12 cellular contexts compared by ENCODE assay signal in the genomic region with DNA sequence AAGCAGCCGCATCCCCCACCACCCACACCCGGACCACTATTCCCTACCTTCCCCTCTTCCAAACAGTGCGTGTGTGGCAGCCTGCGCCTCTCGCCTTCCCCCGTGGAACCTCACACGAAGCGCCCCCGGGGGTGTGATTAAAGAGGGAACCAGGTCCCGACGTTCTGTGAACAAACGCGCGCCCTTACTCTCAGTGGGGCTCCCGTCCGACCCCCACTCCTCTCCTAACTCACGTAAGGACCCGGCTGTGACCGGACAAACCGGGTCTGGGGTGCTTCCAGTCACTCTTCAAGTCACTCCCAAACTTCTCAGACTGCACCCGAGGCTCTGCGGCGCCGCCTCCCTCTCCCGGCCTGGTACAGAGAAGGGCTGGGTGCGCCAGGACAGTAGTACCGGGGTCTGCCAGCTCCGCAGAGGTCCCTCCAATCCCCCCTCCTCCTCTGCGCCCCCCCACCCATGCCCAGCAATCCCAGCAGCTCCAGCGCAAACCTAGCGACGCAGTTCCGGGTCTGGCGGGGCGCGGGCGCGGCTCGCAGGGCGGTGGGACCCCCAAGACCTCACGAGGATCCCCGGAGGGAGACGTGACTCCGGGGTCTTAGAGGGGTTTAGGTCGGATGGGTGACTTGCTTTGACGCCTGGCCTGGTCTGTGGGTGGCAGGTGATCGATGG. TPM values are rescaled to one million over a fixed set of nuclear protein-coding genes. Genes with fewer than 3 reads are reported as not detected.
A peak's percentile ranks its signal among the peaks of the same experiment; 100 is the strongest.
DNase-seq lines count a peak whose midpoint lies in the region; ATAC-seq and TF ChIP-seq lines count a peak whose summit lies in the region.
"Had no signal": no experiment of that assay in that cellular context is flagged by ENCODE, and none has a peak within 500 bp of the region (broad histone marks: within the 10 kb centered on the region; RNA-seq: fewer than 3 reads in every experiment).

No MANE protein-coding gene starts in this region.

- no peak overlapping the region for H3K27ac Mint-ChIP-seq in naive thymus-derived CD4-positive, alpha-beta T cell
- H3K27ac Mint-ChIP-seq: activated CD4-positive, alpha-beta memory T cell treated with anti-CD3 and anti-CD28 coated beads for 36 hours had no signal

- CTCF ChIA-PET in naive thymus-derived CD4-positive, alpha-beta T cell (lab: Charles Lee): interaction anchor here (1.1 kb wide), 1 partner anchor 11 kb away, joined by 3 read pairs; no protein-coding TSS in a partner anchor
- CTCF ChIA-PET in SK-N-SH (lab: Yijun Ruan, JAX): interaction anchor here (1.1 to 6.0 kb wide), 2 partner anchors 11 to 328 kb away, joined by 4 to 52 read pairs; no protein-coding TSS in a partner anchor

- no peak overlapping the region for H2AFZ ChIP-seq in SK-N-SH (ENCODE audit: low read depth)

- H3K9ac ChIP-seq in adipocyte (ENCODE audit: low read length): no peak overlapping the region
- H3K9ac ChIP-seq in SK-N-SH: no peak overlapping the region
- H3K9ac ChIP-seq: KMS-11 had no signal

- H3K9me3 ChIP-seq in adipocyte (ENCODE audit: control insufficient read depth, low read length) (no peaks in the 10 kb centered on the region), cardiac muscle cell (ENCODE audit: low read depth) (no peaks in the 10 kb centered on the region), upper lobe of left lung (no peaks in the 10 kb centered on the region), SK-N-SH (no peaks in the 10 kb centered on the region)
- H3K9me3 ChIP-seq in naive thymus-derived CD4-positive, alpha-beta T cell (ENCODE audit: control insufficient read depth in 2 of 3, low read length in 3 of 3): no peaks in the 10 kb centered on the region
- H3K9me3 ChIP-seq: SJSA1 had no signal

- H3K36me3 ChIP-seq in adipocyte (ENCODE audit: control insufficient read depth, insufficient read depth, low read length, severe bottlenecking) (no peaks in the 10 kb centered on the region), cardiac muscle cell (no peaks in the 10 kb centered on the region), upper lobe of left lung (no peaks in the 10 kb centered on the region), SK-N-SH (replicated peaks in 1 of 2; ENCODE audit: control insufficient read depth in 1 of 2, insufficient read depth in 2 of 2, low read length in 1 of 2) (no peaks in the 10 kb centered on the region)
- no peaks in the 10 kb centered on the region for H3K36me3 ChIP-seq in naive thymus-derived CD4-positive, alpha-beta T cell (ENCODE audit: control insufficient read depth in 2 of 3, insufficient read depth in 3 of 3, low read length in 3 of 3)
- H3K36me3 ChIP-seq: SJSA1 had no signal

- intact Hi-C loops in naive thymus-derived CD4-positive, alpha-beta T cell (cut with micrococcal nuclease): loop anchor here (10.0 kb wide), 2 partner anchors 76 to 486 kb away; no protein-coding TSS in a partner anchor

- no peaks in the 10 kb centered on the region for H3K9me2 ChIP-seq in SK-N-SH

- H3K4me1 Mint-ChIP-seq in naive thymus-derived CD4-positive, alpha-beta T cell: peaks cover 0 to 13% (median 6%) of the 10 kb centered on the region in 7 donors

- peak overlapping the region in 7 of 10 donors; percentile 14 to 69 (median 34) for H3K4me3 Mint-ChIP-seq in naive thymus-derived CD4-positive, alpha-beta T cell
- H3K4me3 Mint-ChIP-seq: activated CD4-positive, alpha-beta memory T cell treated with anti-CD3 and anti-CD28 coated beads for 36 hours had no signal

- no peaks in the 10 kb centered on the region for H3K79me2 ChIP-seq in SK-N-SH (ENCODE audit: insufficient read depth)

- no peak for TF ChIP-seq RAD21 in SK-N-SH (IDR thresholded peaks at IDR 0.05; ENCODE audit: low read length)

- ATAC-seq in naive thymus-derived CD4-positive, alpha-beta T cell: no peak
- ATAC-seq in upper lobe of left lung (ENCODE audit: low FRiP score in 2 of 2): peak; percentile 36 to 61

- H3K27me3 Mint-ChIP-seq in naive thymus-derived CD4-positive, alpha-beta T cell: peaks cover 61 to 81% (median 65%) of the 10 kb centered on the region in 5 donors

- DNase-seq in adipocyte (ENCODE audit: low read depth) (no peak), cardiac muscle cell (ENCODE audit: low read depth in 1 of 2, low spot score in 1 of 2) (no peak), upper lobe of left lung (peak in 1 of 2 donors; percentile 83), SK-N-SH (no peak), NCI-H345 (lab: John Stamatoyannopoulos, UW) (no peak), SHP77 (lab: John Stamatoyannopoulos, UW) (no peak)
- DNase-seq in naive thymus-derived CD4-positive, alpha-beta T cell: no peak
- DNase-seq: DMS79 treated with DMSO at 0.1 percent for 48 hours had no signal

- no peak overlapping the region for H3K27ac ChIP-seq in cardiac muscle cell
- no peak overlapping the region for H3K27ac ChIP-seq in naive thymus-derived CD4-positive, alpha-beta T cell (ENCODE audit: low read depth, low read length)
- peak overlapping the region; percentile 65 to 91 (median 82) for H3K27ac ChIP-seq in upper lobe of left lung
- no peak overlapping the region for H3K27ac ChIP-seq in SK-N-SH (ENCODE audit: low read depth in 2 of 2, low read length in 1 of 2)
- H3K27ac ChIP-seq: KMS-11, SJSA1 had no signal

- POLR2A ChIA-PET in naive thymus-derived CD4-positive, alpha-beta T cell (lab: Charles Lee): no interaction called here
- POLR2A ChIA-PET in SK-N-SH (lab: Yijun Ruan, JAX): interaction anchor here (0.6 kb wide), 1 partner anchor 17 kb away, joined by 3 read pairs; no protein-coding TSS in a partner anchor

- H4K20me1 ChIP-seq in SK-N-SH (ENCODE audit: insufficient read depth): no peaks in the 10 kb centered on the region

- no peaks in the 10 kb centered on the region for H3F3A ChIP-seq in SK-N-SH (replicated peaks; ENCODE audit: insufficient read depth)

- no peaks in the 10 kb centered on the region for H3K4me1 ChIP-seq in adipocyte (ENCODE audit: control insufficient read depth, insufficient read depth, low read length)
- no peaks in the 10 kb centered on the region for H3K4me1 ChIP-seq in cardiac muscle cell (ENCODE audit: low read depth)
- no peaks in the 10 kb centered on the region for H3K4me1 ChIP-seq in naive thymus-derived CD4-positive, alpha-beta T cell (ENCODE audit: control insufficient read depth in 2 of 2, insufficient read depth in 2 of 2, low read length in 2 of 2)
- H3K4me1 ChIP-seq in upper lobe of left lung: peaks cover 4 to 41% (median 15%) of the 10 kb centered on the region in 4 donors
- H3K4me1 ChIP-seq in SK-N-SH (ENCODE audit: control insufficient read depth in 1 of 2, insufficient read depth in 2 of 2, low read depth in 1 of 2, low read length in 1 of 2): peaks cover 0 to 15% of the 10 kb centered on the region in 2 experiments; a peak in 1 of 4 replicates
- H3K4me1 ChIP-seq: SJSA1 had no signal

- TF ChIP-seq EP300 in upper lobe of left lung (IDR thresholded peaks at IDR 0.05) (no peak), SK-N-SH (IDR thresholded peaks at IDR 0.05; ENCODE audit: borderline replicate concordance in 1 of 2, low read depth in 1 of 2, low read length in 1 of 2) (no peak)

- TF ChIP-seq POLR2A in upper lobe of left lung (IDR thresholded peaks at IDR 0.05): no peak

- H3K4me3 ChIP-seq in adipocyte (ENCODE audit: low read length) (peak overlapping the region; percentile 17), cardiac muscle cell (peak overlapping the region; percentile 25), upper lobe of left lung (peak overlapping the region in 3 of 4 donors; percentile 53 to 58 (median 55)), SK-N-SH (ENCODE audit: low read depth in 2 of 2, low read length in 1 of 2) (no peak overlapping the region)
- H3K4me3 ChIP-seq in naive thymus-derived CD4-positive, alpha-beta T cell (ENCODE audit: low read length): no peak overlapping the region
- H3K4me3 ChIP-seq: SJSA1 had no signal

- H3K27me3 ChIP-seq in adipocyte (replicated peaks; ENCODE audit: control insufficient read depth, insufficient read depth, low read length) (peaks cover 55% of the 10 kb centered on the region), cardiac muscle cell (peaks cover 100% of the 10 kb centered on the region), upper lobe of left lung (peaks cover 0 to 17% (median 4%) of the 10 kb centered on the region in 4 donors), SK-N-SH (ENCODE audit: insufficient read depth) (peaks cover 10% of the 10 kb centered on the region; the same call in 1 of the 2 replicates)
- peaks cover 0 to 8% of the 10 kb centered on the region in 2 donors for H3K27me3 ChIP-seq in naive thymus-derived CD4-positive, alpha-beta T cell (ENCODE audit: control insufficient read depth in 2 of 2, insufficient read depth in 2 of 2, low read length in 2 of 2)

- TF ChIP-seq CTCF in cardiac muscle cell (IDR thresholded peaks at IDR 0.05; ENCODE audit: low read depth, low read length): no peak
- TF ChIP-seq CTCF in upper lobe of left lung (IDR thresholded peaks at IDR 0.05): no peak
- no peak for TF ChIP-seq CTCF in SK-N-SH (IDR thresholded peaks at IDR 0.05)

- no peaks in the 10 kb centered on the region for H3K36me3 Mint-ChIP-seq in naive thymus-derived CD4-positive, alpha-beta T cell
- H3K36me3 Mint-ChIP-seq: activated CD4-positive, alpha-beta memory T cell treated with anti-CD3 and anti-CD28 coated beads for 36 hours had no signal

- WGBS in upper lobe of left lung, 2 donors: 9 to 17% methylated on average over 20 to 29 of the region's 47 CpGs
- WGBS in SK-N-SH (ENCODE audit: low lambda C conversion rate): 65% methylated on average over 35 of the region's 47 CpGs

- no peak overlapping the region for H3K4me2 ChIP-seq in SK-N-SH
- H3K4me2 ChIP-seq: KMS-11 had no signal

- H3K9me3 Mint-ChIP-seq in naive thymus-derived CD4-positive, alpha-beta T cell: peaks cover 0 to 2% (median 0%) of the 10 kb centered on the region in 11 donors
- H3K9me3 Mint-ChIP-seq: activated CD4-positive, alpha-beta memory T cell treated with anti-CD3 and anti-CD28 coated beads for 36 hours had no signal

RNA-seq across cellular contexts. Expression of gene DUOXA1, which starts 0.6 kb away (rescaled TPM):
- total RNA-seq in cardiac muscle cell (0.04 and 0.09 TPM in 2 replicates), upper lobe of left lung (100 to 1,000 TPM in 5 of 6 donors, 10 to 100 TPM in 1; 84.2 to 530 (median 181) TPM)
- polyA plus RNA-seq in cardiac muscle cell (0.66 TPM in 1 of 2 replicates, not detected in the other), SK-N-SH (2012; rRNA removed) (0.02 TPM in 1 of 2 replicates, not detected in the other)
- under 1 TPM in 2 of 5 experiments, not detected in 3; 0.49 to 0.51 TPM for total RNA-seq in naive thymus-derived CD4-positive, alpha-beta T cell
- under 1 TPM in 1 of 2 donors, not detected in 1; 0.22 TPM for polyA plus RNA-seq in naive thymus-derived CD4-positive, alpha-beta T cell
- 0.01 and 0.09 TPM in 2 replicates for polyA plus RNA-seq in SK-N-SH (2012; cell fraction: cytosol; rRNA removed)
- polyA plus RNA-seq in SK-N-SH (2012; cell fraction: nucleus; rRNA removed): 0.44 and 1.2 TPM in 2 replicates
- total RNA-seq: SJSA1 had no signal

RNA-seq across cellular contexts. Expression of gene DUOX1, which starts 0.7 kb away (rescaled TPM):
- 0.04 and 0.45 TPM in 2 replicates for total RNA-seq in cardiac muscle cell
- 6.2 and 7.0 TPM in 2 replicates for polyA plus RNA-seq in cardiac muscle cell
- under 1 TPM in 2 of 5 experiments, not detected in 3; 0.05 to 0.34 TPM for total RNA-seq in naive thymus-derived CD4-positive, alpha-beta T cell
- 1 to 10 TPM; 1.2 to 2.0 TPM for polyA plus RNA-seq in naive thymus-derived CD4-positive, alpha-beta T cell
- 1,000 to 10,000 TPM in 1 of 6 donors, 100 to 1,000 TPM in 5; 215 to 1,314 (median 495) TPM for total RNA-seq in upper lobe of left lung
- not detected in 2 replicates for polyA plus RNA-seq in SK-N-SH (2012; rRNA removed)
- polyA plus RNA-seq in SK-N-SH (2012; cell fraction: cytosol; rRNA removed): under 0.01 and 0.01 TPM in 2 replicates
- polyA plus RNA-seq in SK-N-SH (2012; cell fraction: nucleus; rRNA removed): 0.01 and 0.04 TPM in 2 replicates
- total RNA-seq: SJSA1 had no signal

RNA-seq across cellular contexts. Expression of gene DUOXA2, which starts 15.0 kb away (rescaled TPM):
- total RNA-seq in cardiac muscle cell: not detected in 2 replicates
- polyA plus RNA-seq in cardiac muscle cell: not detected in 2 replicates
- total RNA-seq in naive thymus-derived CD4-positive, alpha-beta T cell: not detected
- polyA plus RNA-seq in naive thymus-derived CD4-positive, alpha-beta T cell: not detected
- under 1 TPM in 1 of 6 donors, not detected in 5; 0.13 TPM for total RNA-seq in upper lobe of left lung
- polyA plus RNA-seq in SK-N-SH (2012; rRNA removed): not detected in 2 replicates
- polyA plus RNA-seq in SK-N-SH (2012; cell fraction: cytosol; rRNA removed): not detected in 2 replicates
- polyA plus RNA-seq in SK-N-SH (2012; cell fraction: nucleus; rRNA removed): not detected in 2 replicates
- total RNA-seq: activated CD4-positive, alpha-beta memory T cell treated with anti-CD3 and anti-CD28 coated beads for 36 hours; mononuclear cell; SJSA1 had no signal

RNA-seq across cellular contexts. Expression of gene DUOX2, which starts 15.1 kb away (rescaled TPM):
- 0.14 and 0.54 TPM in 2 replicates for total RNA-seq in cardiac muscle cell
- polyA plus RNA-seq in cardiac muscle cell: 0.18 TPM in 1 of 2 replicates, not detected in the other
- total RNA-seq in naive thymus-derived CD4-positive, alpha-beta T cell: under 1 TPM in 1 of 5 experiments, not detected in 4; 0.49 TPM
- polyA plus RNA-seq in naive thymus-derived CD4-positive, alpha-beta T cell: not detected
- 10 to 100 TPM in 1 of 6 donors, 1 to 10 TPM in 5; 2.7 to 27.2 (median 6.7) TPM for total RNA-seq in upper lobe of left lung
- 0.02 TPM in 1 of 2 replicates, not detected in the other for polyA plus RNA-seq in SK-N-SH (2012; rRNA removed)
- under 0.01 and 0.01 TPM in 2 replicates for polyA plus RNA-seq in SK-N-SH (2012; cell fraction: cytosol; rRNA removed)
- 0.02 TPM in 2 replicates for polyA plus RNA-seq in SK-N-SH (2012; cell fraction: nucleus; rRNA removed)
- total RNA-seq: SJSA1 had no signal

RNA-seq across cellular contexts. Expression of gene SHF, which starts 58.7 kb away (rescaled TPM):
- total RNA-seq in cardiac muscle cell (20.0 and 20.8 TPM in 2 replicates), upper lobe of left lung (1 to 10 TPM; 1.4 to 8.0 (median 5.1) TPM)
- polyA plus RNA-seq in cardiac muscle cell (24.9 and 26.9 TPM in 2 replicates), SK-N-SH (2012; rRNA removed) (4.4 and 5.5 TPM in 2 replicates)
- total RNA-seq in naive thymus-derived CD4-positive, alpha-beta T cell: 1 to 10 TPM; 3.5 to 8.7 (median 6.2) TPM
- 1 to 10 TPM; 2.5 to 3.0 TPM for polyA plus RNA-seq in naive thymus-derived CD4-positive, alpha-beta T cell
- polyA plus RNA-seq in SK-N-SH (2012; cell fraction: cytosol; rRNA removed): 3.3 and 4.2 TPM in 2 replicates
- 4.8 and 7.5 TPM in 2 replicates for polyA plus RNA-seq in SK-N-SH (2012; cell fraction: nucleus; rRNA removed)

Comparison
In these comparisons a context has a peak if more than half of its experiments do, and no peak if none do; other contexts are left out.
1. H3K4me3 ChIP-seq: peak in adipocyte (single experiment), cardiac muscle cell (single experiment) and upper lobe of left lung (3 of 4); none in naive thymus-derived CD4-positive, alpha-beta T cell (single experiment) and SK-N-SH (0 of 2).
2. H3K27ac ChIP-seq: peak in upper lobe of left lung (4 of 4); none in cardiac muscle cell (single experiment), naive thymus-derived CD4-positive, alpha-beta T cell (single experiment) and SK-N-SH (0 of 2).
3. RNA of gene DUOXA1, which starts 0.6 kb away (total RNA-seq): 84.2 to 530 TPM in upper lobe of left lung; 0.49 to 0.51 TPM in naive thymus-derived CD4-positive, alpha-beta T cell and 0.04 to 0.09 TPM in cardiac muscle cell; every median in the first group is over 10 times any median in the second.
4. RNA of gene DUOX1, which starts 0.7 kb away (total RNA-seq): 215 to 1,314 TPM in upper lobe of left lung; 0.04 to 0.45 TPM in cardiac muscle cell and 0.05 to 0.34 TPM in naive thymus-derived CD4-positive, alpha-beta T cell; every median in the first group is over 100 times any median in the second.